In the genomic region with DNA sequence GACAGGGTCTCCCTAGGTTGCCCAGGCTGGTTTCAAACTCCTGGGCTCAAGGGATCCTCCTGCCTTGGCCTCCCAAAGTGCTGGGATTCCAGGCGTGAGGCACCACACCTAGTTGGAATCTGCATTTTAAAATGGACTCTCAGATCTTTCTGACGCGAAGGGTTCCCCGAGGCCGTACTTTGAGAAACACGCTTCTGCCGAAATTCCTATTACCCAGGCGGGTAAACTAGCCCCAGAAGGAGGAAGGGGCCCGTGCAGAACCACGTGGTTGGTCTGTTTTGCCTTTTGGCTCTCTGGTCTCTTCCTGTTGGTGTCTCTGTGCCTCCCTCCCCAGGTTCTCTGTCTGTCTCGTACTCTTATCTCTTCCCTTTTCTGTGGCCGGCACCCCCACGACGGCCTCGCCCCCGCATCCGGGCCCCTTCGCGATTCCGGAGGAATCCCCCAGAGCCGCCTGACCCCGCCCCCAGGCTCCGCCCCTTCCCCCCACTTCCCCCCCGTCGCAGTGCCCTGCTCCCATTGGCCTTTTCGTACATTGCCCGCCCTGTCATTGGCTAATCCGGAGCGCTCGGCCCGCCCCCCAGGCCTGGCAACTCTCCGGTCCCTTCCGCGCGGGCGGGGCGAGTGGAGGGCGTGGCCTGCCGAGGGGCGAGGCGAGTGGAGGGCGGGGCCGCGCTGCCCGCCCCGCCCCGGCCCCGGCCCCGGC, we compare ENCODE assay signal across 8 cellular contexts. TPM values are rescaled to one million over a fixed set of nuclear protein-coding genes. Genes with fewer than 3 reads are reported as not detected.
DNase-seq lines count a peak whose midpoint lies in the region; ATAC-seq and TF ChIP-seq lines count a peak whose summit lies in the region.

A gene (plus strand): TSS at position 689 of the 703 bp plus-strand sequence. CDS start 12,354 bp downstream, outside the sequence.

- H2AFZ ChIP-seq in MM.1S (ENCODE audit: low read length): peak within 1 kb of the TSS; percentile 83

- H3K27ac Mint-ChIP-seq in neural crest cell (ENCODE audit: unreplicated experiment): no peak within 1 kb of the TSS
- peak within 1 kb of the TSS; percentile 97 to 98 for H3K27ac Mint-ChIP-seq in stimulated activated naive CD8-positive, alpha-beta T cell treated with anti-CD3 and anti-CD28 coated beads, Interleukin-15, amount 100 ng/mL, for 72 hours

- H3K36me3 ChIP-seq in HAP-1 (replicated peaks) (no peaks in the 10 kb centered on the region), MM.1S (replicated peaks; ENCODE audit: insufficient read depth, low read length) (no peaks in the 10 kb centered on the region)

- no peaks in the 10 kb centered on the region for H3K36me3 Mint-ChIP-seq in neural crest cell (ENCODE audit: low read depth)

- DNase-seq in ELF-1 (ENCODE audit: low read depth, low spot score) (peak; percentile 94), HAP-1 (ENCODE audit: low spot score in 2 of 2) (peak; percentile 90 to 99), MM.1S (peak; percentile 99), SIG-M5 (lab: John Stamatoyannopoulos, UW) (peak; percentile 92), activated gamma-delta T cell (lab: John Stamatoyannopoulos, UW) (peak; percentile 99), fibroblast of villous mesenchyme (ENCODE audit: low read depth) (peak; percentile 96), neural crest cell (ENCODE audit: low read depth, low spot score) (peak; percentile 99)
- peak; percentile 99 to 100 for DNase-seq in stimulated activated naive CD8-positive, alpha-beta T cell treated with anti-CD3 and anti-CD28 coated beads, Interleukin-15, amount 100 ng/mL, for 72 hours

- H3K4me3 Mint-ChIP-seq in neural crest cell: peak within 1 kb of the TSS; percentile 89
- peak within 1 kb of the TSS; percentile 90 for H3K4me3 Mint-ChIP-seq in stimulated activated naive CD8-positive, alpha-beta T cell treated with anti-CD3 and anti-CD28 coated beads, Interleukin-15, amount 100 ng/mL, for 72 hours

- ATAC-seq in stimulated activated naive CD8-positive, alpha-beta T cell treated with anti-CD3 and anti-CD28 coated beads, Interleukin-15, amount 100 ng/mL, for 72 hours: peak; percentile 89

- peaks cover 4% of the 10 kb centered on the region for H3K27me3 Mint-ChIP-seq in neural crest cell (ENCODE audit: low read depth)
- no peaks in the 10 kb centered on the region for H3K27me3 Mint-ChIP-seq in stimulated activated naive CD8-positive, alpha-beta T cell treated with anti-CD3 and anti-CD28 coated beads, Interleukin-15, amount 100 ng/mL, for 72 hours

- no peaks in the 10 kb centered on the region for H3K9me3 Mint-ChIP-seq in neural crest cell
- H3K9me3 Mint-ChIP-seq in stimulated activated naive CD8-positive, alpha-beta T cell treated with anti-CD3 and anti-CD28 coated beads, Interleukin-15, amount 100 ng/mL, for 72 hours: no peaks in the 10 kb centered on the region

- H3K27me3 ChIP-seq in HAP-1 (ENCODE audit: low read depth): no peaks in the 10 kb centered on the region
- peaks cover 18% of the 10 kb centered on the region for H3K27me3 ChIP-seq in MM.1S (replicated peaks; ENCODE audit: insufficient read depth, low read length)

- H3K27ac ChIP-seq in MM.1S (ENCODE audit: low read length): peak within 1 kb of the TSS; percentile 56; the same call in 1 of the 2 replicates

- in situ Hi-C loops in HAP-1 (cut with MboI; ENCODE audit: low sequenced_read_pairs): loop anchor here (5.0 kb wide), 1 partner anchor 62 kb away; no protein-coding TSS in a partner anchor

- H3K4me1 ChIP-seq in HAP-1 (peaks cover 6% of the 10 kb centered on the region), MM.1S (ENCODE audit: low read length) (0 out of 2 replicates have a peak, but pooled peaks cover 5% of the 10 kb centered on the region)

- H3K9me2 ChIP-seq in MM.1S (replicated peaks; ENCODE audit: insufficient read depth, low read length): no peaks in the 10 kb centered on the region

- H4K20me1 ChIP-seq in MM.1S (ENCODE audit: insufficient read depth, low read length): no peaks in the 10 kb centered on the region

- peaks cover 8% of the 10 kb centered on the region for H3K4me1 Mint-ChIP-seq in neural crest cell
- peaks cover 54% of the 10 kb centered on the region for H3K4me1 Mint-ChIP-seq in stimulated activated naive CD8-positive, alpha-beta T cell treated with anti-CD3 and anti-CD28 coated beads, Interleukin-15, amount 100 ng/mL, for 72 hours

- peak within 1 kb of the TSS; percentile 62; the same call in 1 of the 2 replicates for H3K9ac ChIP-seq in MM.1S (ENCODE audit: low read length)

- H3F3A ChIP-seq in MM.1S (ENCODE audit: insufficient read depth, low read length): peaks cover 12% of the 10 kb centered on the region

- H3K4me3 ChIP-seq in HAP-1 (peak within 1 kb of the TSS; percentile 71), MM.1S (ENCODE audit: low read length) (peak within 1 kb of the TSS; percentile 69), fibroblast of villous mesenchyme (ENCODE audit: low read depth, low read length) (peak within 1 kb of the TSS; percentile 92)

- H3K4me2 ChIP-seq in MM.1S (ENCODE audit: low read depth, low read length): peak within 1 kb of the TSS; percentile 86

- H3K9me3 ChIP-seq in HAP-1: no peaks in the 10 kb centered on the region
- no peaks in the 10 kb centered on the region for H3K9me3 ChIP-seq in MM.1S (replicated peaks; ENCODE audit: insufficient read depth, low read length)

- no peaks in the 10 kb centered on the region for H3K79me2 ChIP-seq in MM.1S (ENCODE audit: low read length)

- TF ChIP-seq CTCF in MM.1S (IDR thresholded peaks at IDR 0.05; ENCODE audit: low read length) (no peak), fibroblast of villous mesenchyme (IDR thresholded peaks at IDR 0.05; ENCODE audit: insufficient read depth, low read depth, low read length) (no peak), neural crest cell (conservative IDR thresholded peaks at IDR 0.05) (no peak)

RNA-seq across cellular contexts. Expression of the gene that starts here (rescaled TPM):
- total RNA-seq in fibroblast of villous mesenchyme (4.2 and 4.3 TPM in 2 replicates), neural crest cell (7.0 and 8.0 TPM in 2 replicates)

Comparison
In these comparisons a context has a peak if more than half of its experiments do, and no peak if none do; other contexts are left out.
1. Peak in every context shown above with its lines: DNase-seq, ATAC-seq, H3K4me3 ChIP-seq and H3K27ac ChIP-seq.